In genomic region chr1:32362474-32363313, GRCh38 we compare ENCODE assay signal across 10 cellular contexts. TPM values are rescaled to one million over a fixed set of nuclear protein-coding genes. Genes with fewer than 3 reads are reported as not detected.
DNase-seq lines count a peak whose midpoint lies in the region; ATAC-seq and TF ChIP-seq lines count a peak whose summit lies in the region.
"Had no signal": no experiment of that assay in that cellular context is flagged by ENCODE, and none has a peak within 500 bp of the region (broad histone marks: within the 10 kb centered on the region; RNA-seq: fewer than 3 reads in every experiment).

Gene FAM229A (minus strand): TSS chr1:32362485. CDS start chr1:32362091, 394 bp downstream.
A gene with protein sequence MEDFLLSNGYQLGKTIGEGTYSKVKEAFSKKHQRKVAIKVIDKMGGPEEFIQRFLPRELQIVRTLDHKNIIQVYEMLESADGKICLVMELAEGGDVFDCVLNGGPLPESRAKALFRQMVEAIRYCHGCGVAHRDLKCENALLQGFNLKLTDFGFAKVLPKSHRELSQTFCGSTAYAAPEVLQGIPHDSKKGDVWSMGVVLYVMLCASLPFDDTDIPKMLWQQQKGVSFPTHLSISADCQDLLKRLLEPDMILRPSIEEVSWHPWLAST (plus strand): TSS chr1:32362539. CDS start chr1:32362702, 163 bp downstream.

- H3K36me3 Mint-ChIP-seq in natural killer cell (no peaks in the 10 kb centered on the region), endothelial cell (ENCODE audit: low read depth, unreplicated experiment) (peaks cover 50% of the 10 kb centered on the region), naive B cell (no peaks in the 10 kb centered on the region)
- H3K36me3 Mint-ChIP-seq in natural killer cell treated with Interleukin-12 subunit alpha and Interleukin-12 subunit beta and Interleukin-15 and Interleukin-18, amount 100 ng/mL, for 72 hours = peaks cover 4% of the 10 kb centered on the region

- DNase-seq in natural killer cell (no peak), endothelial cell (ENCODE audit: low spot score) (no peak), naive B cell (no peak), aorta (peak in 1 of 2 donors; percentile 80), ecto neural progenitor cell (ENCODE audit: low spot score) (no peak), lower leg skin (ENCODE audit: low spot score in 2 of 2) (no peak), NCI-H2227 (lab: John Stamatoyannopoulos, UW; ENCODE audit: unreplicated experiment) (no peak)
- DNase-seq in natural killer cell treated with Interleukin-12 subunit alpha and Interleukin-12 subunit beta and Interleukin-15 and Interleukin-18, amount 100 ng/mL, for 72 hours (ENCODE audit: low spot score) = no peak
- DNase-seq: NCI-H1048 had no signal

- H3K9me3 Mint-ChIP-seq in natural killer cell (no peaks in the 10 kb centered on the region), endothelial cell (ENCODE audit: unreplicated experiment) (no peaks in the 10 kb centered on the region), naive B cell (peaks cover 0 to 1% (median 0%) of the 10 kb centered on the region in 7 donors)
- H3K9me3 Mint-ChIP-seq in natural killer cell treated with Interleukin-12 subunit alpha and Interleukin-12 subunit beta and Interleukin-15 and Interleukin-18, amount 100 ng/mL, for 72 hours = no peaks in the 10 kb centered on the region

- H3K4me3 ChIP-seq in aorta (ENCODE audit: low read length in 2 of 2) = peak within 1 kb of the TSS in 1 of 2 donors; percentile 10
- H3K4me3 ChIP-seq in lower leg skin (ENCODE audit: low read depth, poor library complexity, severe bottlenecking) = no peak within 1 kb of the TSS

- intact Hi-C loops in natural killer cell (cut with micrococcal nuclease) = no loop called here
- intact Hi-C loops in aorta (cut with DNase I) = no loop called here
- intact Hi-C loops in lower leg skin (cut with DNase I; ENCODE audit: low total_unique reads) = no loop called here

- peaks cover 26 to 27% of the 10 kb centered on the region in 2 donors for H3K4me1 Mint-ChIP-seq in natural killer cell
- H3K4me1 Mint-ChIP-seq in natural killer cell treated with Interleukin-12 subunit alpha and Interleukin-12 subunit beta and Interleukin-15 and Interleukin-18, amount 100 ng/mL, for 72 hours (ENCODE audit: low read depth in 2 of 2) = peaks cover 15 to 20% of the 10 kb centered on the region in 2 donors
- peaks cover 21% of the 10 kb centered on the region for H3K4me1 Mint-ChIP-seq in endothelial cell (ENCODE audit: unreplicated experiment)
- H3K4me1 Mint-ChIP-seq in naive B cell = peaks cover 28 to 44% (median 35%) of the 10 kb centered on the region in 3 donors

- H3K27me3 Mint-ChIP-seq in natural killer cell (ENCODE audit: low read depth in 2 of 2) (peaks cover 5 to 6% of the 10 kb centered on the region in 2 donors), endothelial cell (ENCODE audit: unreplicated experiment) (peaks cover 16% of the 10 kb centered on the region), naive B cell (peaks cover 0 to 5% (median 0%) of the 10 kb centered on the region in 3 donors)
- peaks cover 0 to 4% of the 10 kb centered on the region in 2 donors for H3K27me3 Mint-ChIP-seq in natural killer cell treated with Interleukin-12 subunit alpha and Interleukin-12 subunit beta and Interleukin-15 and Interleukin-18, amount 100 ng/mL, for 72 hours

- H3K4me3 Mint-ChIP-seq in natural killer cell (peak within 1 kb of the TSS; percentile 13), endothelial cell (ENCODE audit: unreplicated experiment) (peak within 1 kb of the TSS; percentile 74), naive B cell (peak within 1 kb of the TSS; percentile 50 to 81 (median 68))
- H3K4me3 Mint-ChIP-seq in natural killer cell treated with Interleukin-12 subunit alpha and Interleukin-12 subunit beta and Interleukin-15 and Interleukin-18, amount 100 ng/mL, for 72 hours = no peak within 1 kb of the TSS

- no peaks in the 10 kb centered on the region for H3K27me3 ChIP-seq in aorta (ENCODE audit: control insufficient read depth in 1 of 2, insufficient read depth in 2 of 2, low read length in 1 of 2)

- H3K27ac Mint-ChIP-seq in natural killer cell = peak within 1 kb of the TSS; percentile 25 to 38
- no peak within 1 kb of the TSS for H3K27ac Mint-ChIP-seq in natural killer cell treated with Interleukin-12 subunit alpha and Interleukin-12 subunit beta and Interleukin-15 and Interleukin-18, amount 100 ng/mL, for 72 hours
- peak within 1 kb of the TSS; percentile 61 for H3K27ac Mint-ChIP-seq in endothelial cell (ENCODE audit: unreplicated experiment)
- H3K27ac Mint-ChIP-seq in naive B cell = peak within 1 kb of the TSS in 4 of 6 donors; percentile 47 to 93 (median 69)

- H3K9me3 ChIP-seq in aorta (ENCODE audit: control insufficient read depth, low read length) = no peaks in the 10 kb centered on the region

- H3K4me1 ChIP-seq in aorta (ENCODE audit: control insufficient read depth in 1 of 2, insufficient read depth in 2 of 2, low read length in 2 of 2) = no peaks in the 10 kb centered on the region

- 46 to 51% methylated on average over 17 of the region's 17 CpGs for WGBS in aorta, 2 donors
- 75 to 82% methylated on average over 17 of the region's 17 CpGs for WGBS in lower leg skin, 2 donors

- no peak within 1 kb of the TSS for H3K27ac ChIP-seq in aorta (ENCODE audit: low read depth in 1 of 2, low read length in 2 of 2)

- peaks cover 2 to 6% of the 10 kb centered on the region in 2 donors for H3K36me3 ChIP-seq in aorta (ENCODE audit: control insufficient read depth in 1 of 2, insufficient read depth in 2 of 2, low read length in 1 of 2)

- TF ChIP-seq CTCF in natural killer cell (IDR thresholded peaks at IDR 0.05) (no peak), endothelial cell (IDR thresholded peaks at IDR 0.05; ENCODE audit: unreplicated experiment) (no peak), lower leg skin (IDR thresholded peaks at IDR 0.05) (no peak)

- no peak for TF ChIP-seq POLR2A in lower leg skin (IDR thresholded peaks at IDR 0.05)

- ATAC-seq in natural killer cell = no peak
- no peak for ATAC-seq in natural killer cell treated with Interleukin-12 subunit alpha and Interleukin-12 subunit beta and Interleukin-15 and Interleukin-18, amount 100 ng/mL, for 72 hours
- ATAC-seq in naive B cell (ENCODE audit: low read depth in 2 of 2) = no peak
- ATAC-seq in aorta (ENCODE audit: low FRiP score) = peak; percentile 7

RNA-seq across cellular contexts. Expression of gene FAM229A, which starts in this region (rescaled TPM):
- 10 to 100 TPM; 18.3 to 23.5 (median 21.0) TPM for total RNA-seq in natural killer cell
- total RNA-seq in natural killer cell treated with Interleukin-12 subunit alpha and Interleukin-12 subunit beta and Interleukin-15 and Interleukin-18, amount 100 ng/mL, for 72 hours = 10 to 100 TPM in 1 of 2 donors, 1 to 10 TPM in 1; 6.2 to 13.4 TPM
- total RNA-seq in endothelial cell (ENCODE audit: unreplicated experiment) = 8.5 TPM
- 1 to 10 TPM in 1 of 6 donors, under 1 TPM in 4, not detected in 1; 0.24 to 1.2 (median 0.53) TPM for polyA plus RNA-seq in naive B cell (ENCODE audit: low read depth in 6 of 6)
- 10 to 100 TPM in 1 of 2 donors, 1 to 10 TPM in 1; 6.5 to 11.7 TPM for total RNA-seq in aorta
- 10 to 100 TPM in 1 of 2 donors, 1 to 10 TPM in 1; 2.3 to 40.1 TPM for polyA plus RNA-seq in aorta
- 10 to 100 TPM in 2 of 4 donors, 1 to 10 TPM in 2; 7.2 to 20.1 (median 8.7) TPM for total RNA-seq in lower leg skin

RNA-seq across cellular contexts. Expression of the second gene that starts in this region (rescaled TPM):
- total RNA-seq in natural killer cell (1 to 10 TPM; 1.2 to 3.7 (median 1.4) TPM), endothelial cell (ENCODE audit: unreplicated experiment) (0.67 TPM), aorta (1 to 10 TPM; 1.7 to 2.2 TPM), lower leg skin (1 to 10 TPM in 1 of 4 donors, under 1 TPM in 2, not detected in 1; 0.42 to 1.5 (median 0.84) TPM)
- total RNA-seq in natural killer cell treated with Interleukin-12 subunit alpha and Interleukin-12 subunit beta and Interleukin-15 and Interleukin-18, amount 100 ng/mL, for 72 hours = under 1 TPM in 1 of 2 donors, not detected in 1; 0.36 TPM
- polyA plus RNA-seq in naive B cell (ENCODE audit: low read depth in 6 of 6) (1 to 10 TPM in 3 of 6 donors, under 1 TPM in 3; 0.30 to 4.8 (median 0.94) TPM), aorta (under 1 TPM in 1 of 2 donors, not detected in 1; 0.41 TPM)
- total RNA-seq: Daoy had no signal

Comparison
In these comparisons a context has a peak if more than half of its experiments do, and no peak if none do; other contexts are left out.
1. H3K27ac Mint-ChIP-seq: peak in natural killer cell (2 of 2), endothelial cell (single experiment) and naive B cell (4 of 6); none in natural killer cell treated with Interleukin-12 subunit alpha and Interleukin-12 subunit beta and Interleukin-15 and Interleukin-18, amount 100 ng/mL, for 72 hours (0 of 2).